1 cellular context compared by ENCODE assay signal in the genomic region with DNA sequence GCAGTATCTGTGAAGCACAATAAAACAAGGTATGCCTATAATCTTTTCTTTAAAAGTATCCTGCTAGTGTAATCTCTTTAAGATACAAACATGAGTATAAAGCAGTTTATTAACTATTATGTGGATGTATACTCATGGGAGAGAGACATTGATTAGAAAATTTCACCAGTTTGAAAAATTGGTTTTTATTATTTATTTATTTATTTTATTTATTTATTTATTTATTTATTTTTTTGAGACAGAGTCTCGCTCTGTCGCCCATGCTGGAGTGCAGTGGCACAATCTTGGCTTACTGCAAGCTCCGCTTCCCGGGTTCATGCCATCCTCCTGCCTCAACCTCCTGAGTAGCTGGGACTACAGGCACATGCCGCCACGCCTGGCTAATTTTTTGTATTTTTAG.
TF ChIP-seq lines count a peak whose summit lies in the region.

No MANE protein-coding gene starts in this region.

TF ChIP-seq in HEK293, 187 proteins besides CTCF, POLR2A, EP300 and RAD21 (continued from another document and continues in another):
- TF ChIP-seq, protein P1, sequence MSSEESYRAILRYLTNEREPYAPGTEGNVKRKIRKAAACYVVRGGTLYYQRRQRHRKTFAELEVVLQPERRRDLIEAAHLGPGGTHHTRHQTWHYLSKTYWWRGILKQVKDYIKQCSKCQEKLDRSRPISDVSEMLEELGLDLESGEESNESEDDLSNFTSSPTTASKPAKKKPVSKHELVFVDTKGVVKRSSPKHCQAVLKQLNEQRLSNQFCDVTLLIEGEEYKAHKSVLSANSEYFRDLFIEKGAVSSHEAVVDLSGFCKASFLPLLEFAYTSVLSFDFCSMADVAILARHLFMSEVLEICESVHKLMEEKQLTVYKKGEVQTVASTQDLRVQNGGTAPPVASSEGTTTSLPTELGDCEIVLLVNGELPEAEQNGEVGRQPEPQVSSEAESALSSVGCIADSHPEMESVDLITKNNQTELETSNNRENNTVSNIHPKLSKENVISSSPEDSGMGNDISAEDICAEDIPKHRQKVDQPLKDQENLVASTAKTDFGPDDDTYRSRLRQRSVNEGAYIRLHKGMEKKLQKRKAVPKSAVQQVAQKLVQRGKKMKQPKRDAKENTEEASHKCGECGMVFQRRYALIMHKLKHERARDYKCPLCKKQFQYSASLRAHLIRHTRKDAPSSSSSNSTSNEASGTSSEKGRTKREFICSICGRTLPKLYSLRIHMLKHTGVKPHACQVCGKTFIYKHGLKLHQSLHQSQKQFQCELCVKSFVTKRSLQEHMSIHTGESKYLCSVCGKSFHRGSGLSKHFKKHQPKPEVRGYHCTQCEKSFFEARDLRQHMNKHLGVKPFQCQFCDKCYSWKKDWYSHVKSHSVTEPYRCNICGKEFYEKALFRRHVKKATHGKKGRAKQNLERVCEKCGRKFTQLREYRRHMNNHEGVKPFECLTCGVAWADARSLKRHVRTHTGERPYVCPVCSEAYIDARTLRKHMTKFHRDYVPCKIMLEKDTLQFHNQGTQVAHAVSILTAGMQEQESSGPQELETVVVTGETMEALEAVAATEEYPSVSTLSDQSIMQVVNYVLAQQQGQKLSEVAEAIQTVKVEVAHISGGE (tag by site-specific recombination; conservative IDR thresholded peaks at IDR 0.05; ENCODE audit: low read depth): peak; percentile 90
- TF ChIP-seq ZNF560 (tag by site-specific recombination; IDR thresholded peaks at IDR 0.05; ENCODE audit: borderline replicate concordance): peak; percentile 96
- peak; percentile 95 for TF ChIP-seq ZNF292 (tag by site-specific recombination; IDR thresholded peaks at IDR 0.05; ENCODE audit: borderline replicate concordance, low read depth)
- TF ChIP-seq ZNF555 (tag by site-specific recombination; conservative IDR thresholded peaks at IDR 0.05): peak; percentile 99
- 0 out of 2 replicates have a peak, but pooled peaks have one; percentile 51 for TF ChIP-seq RBAK (tag by site-specific recombination; IDR thresholded peaks at IDR 0.05)
- peak; percentile 84 for TF ChIP-seq ZNF629 (tag by site-specific recombination; IDR thresholded peaks at IDR 0.05)
- TF ChIP-seq ZNF24 (tag by site-specific recombination; IDR thresholded peaks at IDR 0.05): peak; percentile 79; the same call in 1 of the 2 replicates
- TF ChIP-seq, protein P2, sequence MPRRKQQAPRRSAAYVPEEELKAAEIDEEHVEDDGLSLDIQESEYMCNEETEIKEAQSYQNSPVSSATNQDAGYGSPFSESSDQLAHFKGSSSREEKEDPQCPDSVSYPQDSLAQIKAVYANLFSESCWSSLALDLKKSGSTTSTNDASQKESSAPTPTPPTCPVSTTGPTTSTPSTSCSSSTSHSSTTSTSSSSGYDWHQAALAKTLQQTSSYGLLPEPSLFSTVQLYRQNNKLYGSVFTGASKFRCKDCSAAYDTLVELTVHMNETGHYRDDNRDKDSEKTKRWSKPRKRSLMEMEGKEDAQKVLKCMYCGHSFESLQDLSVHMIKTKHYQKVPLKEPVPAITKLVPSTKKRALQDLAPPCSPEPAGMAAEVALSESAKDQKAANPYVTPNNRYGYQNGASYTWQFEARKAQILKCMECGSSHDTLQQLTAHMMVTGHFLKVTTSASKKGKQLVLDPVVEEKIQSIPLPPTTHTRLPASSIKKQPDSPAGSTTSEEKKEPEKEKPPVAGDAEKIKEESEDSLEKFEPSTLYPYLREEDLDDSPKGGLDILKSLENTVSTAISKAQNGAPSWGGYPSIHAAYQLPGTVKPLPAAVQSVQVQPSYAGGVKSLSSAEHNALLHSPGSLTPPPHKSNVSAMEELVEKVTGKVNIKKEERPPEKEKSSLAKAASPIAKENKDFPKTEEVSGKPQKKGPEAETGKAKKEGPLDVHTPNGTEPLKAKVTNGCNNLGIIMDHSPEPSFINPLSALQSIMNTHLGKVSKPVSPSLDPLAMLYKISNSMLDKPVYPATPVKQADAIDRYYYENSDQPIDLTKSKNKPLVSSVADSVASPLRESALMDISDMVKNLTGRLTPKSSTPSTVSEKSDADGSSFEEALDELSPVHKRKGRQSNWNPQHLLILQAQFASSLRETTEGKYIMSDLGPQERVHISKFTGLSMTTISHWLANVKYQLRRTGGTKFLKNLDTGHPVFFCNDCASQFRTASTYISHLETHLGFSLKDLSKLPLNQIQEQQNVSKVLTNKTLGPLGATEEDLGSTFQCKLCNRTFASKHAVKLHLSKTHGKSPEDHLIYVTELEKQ (tag by site-specific recombination; IDR thresholded peaks at IDR 0.05; ENCODE audit: borderline replicate concordance): peak; percentile 38; the same call in 1 of the 2 replicates
- peak; percentile 26; the same call in 1 of the 2 replicates for TF ChIP-seq ZNF146 (tag by site-specific recombination; IDR thresholded peaks at IDR 0.05)
- TF ChIP-seq, protein P3, sequence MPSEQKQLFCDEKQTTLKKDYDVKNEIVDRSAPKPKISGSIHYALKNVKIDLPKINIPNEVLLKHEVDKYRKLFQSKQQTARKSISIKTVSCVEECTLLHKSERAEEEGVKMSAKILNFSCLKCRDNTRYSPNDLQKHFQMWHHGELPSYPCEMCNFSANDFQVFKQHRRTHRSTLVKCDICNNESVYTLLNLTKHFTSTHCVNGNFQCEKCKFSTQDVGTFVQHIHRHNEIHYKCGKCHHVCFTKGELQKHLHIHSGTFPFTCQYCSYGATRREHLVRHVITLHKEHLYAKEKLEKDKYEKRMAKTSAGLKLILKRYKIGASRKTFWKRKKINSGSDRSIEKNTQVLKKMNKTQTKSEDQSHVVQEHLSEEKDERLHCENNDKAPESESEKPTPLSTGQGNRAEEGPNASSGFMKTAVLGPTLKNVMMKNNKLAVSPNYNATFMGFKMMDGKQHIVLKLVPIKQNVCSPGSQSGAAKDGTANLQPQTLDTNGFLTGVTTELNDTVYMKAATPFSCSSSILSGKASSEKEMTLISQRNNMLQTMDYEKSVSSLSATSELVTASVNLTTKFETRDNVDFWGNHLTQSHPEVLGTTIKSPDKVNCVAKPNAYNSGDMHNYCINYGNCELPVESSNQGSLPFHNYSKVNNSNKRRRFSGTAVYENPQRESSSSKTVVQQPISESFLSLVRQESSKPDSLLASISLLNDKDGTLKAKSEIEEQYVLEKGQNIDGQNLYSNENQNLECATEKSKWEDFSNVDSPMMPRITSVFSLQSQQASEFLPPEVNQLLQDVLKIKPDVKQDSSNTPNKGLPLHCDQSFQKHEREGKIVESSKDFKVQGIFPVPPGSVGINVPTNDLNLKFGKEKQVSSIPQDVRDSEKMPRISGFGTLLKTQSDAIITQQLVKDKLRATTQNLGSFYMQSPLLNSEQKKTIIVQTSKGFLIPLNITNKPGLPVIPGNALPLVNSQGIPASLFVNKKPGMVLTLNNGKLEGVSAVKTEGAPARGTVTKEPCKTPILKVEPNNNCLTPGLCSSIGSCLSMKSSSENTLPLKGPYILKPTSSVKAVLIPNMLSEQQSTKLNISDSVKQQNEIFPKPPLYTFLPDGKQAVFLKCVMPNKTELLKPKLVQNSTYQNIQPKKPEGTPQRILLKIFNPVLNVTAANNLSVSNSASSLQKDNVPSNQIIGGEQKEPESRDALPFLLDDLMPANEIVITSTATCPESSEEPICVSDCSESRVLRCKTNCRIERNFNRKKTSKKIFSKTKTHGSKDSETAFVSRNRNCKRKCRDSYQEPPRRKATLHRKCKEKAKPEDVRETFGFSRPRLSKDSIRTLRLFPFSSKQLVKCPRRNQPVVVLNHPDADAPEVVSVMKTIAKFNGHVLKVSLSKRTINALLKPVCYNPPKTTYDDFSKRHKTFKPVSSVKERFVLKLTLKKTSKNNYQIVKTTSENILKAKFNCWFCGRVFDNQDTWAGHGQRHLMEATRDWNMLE (tag by site-specific recombination; conservative IDR thresholded peaks at IDR 0.05; ENCODE audit: low read depth): peak; percentile 97
- peak; percentile 81; the same call in 1 of the 2 replicates for TF ChIP-seq ZNF514 (tag by site-specific recombination; IDR thresholded peaks at IDR 0.05)
- TF ChIP-seq, protein P4, sequence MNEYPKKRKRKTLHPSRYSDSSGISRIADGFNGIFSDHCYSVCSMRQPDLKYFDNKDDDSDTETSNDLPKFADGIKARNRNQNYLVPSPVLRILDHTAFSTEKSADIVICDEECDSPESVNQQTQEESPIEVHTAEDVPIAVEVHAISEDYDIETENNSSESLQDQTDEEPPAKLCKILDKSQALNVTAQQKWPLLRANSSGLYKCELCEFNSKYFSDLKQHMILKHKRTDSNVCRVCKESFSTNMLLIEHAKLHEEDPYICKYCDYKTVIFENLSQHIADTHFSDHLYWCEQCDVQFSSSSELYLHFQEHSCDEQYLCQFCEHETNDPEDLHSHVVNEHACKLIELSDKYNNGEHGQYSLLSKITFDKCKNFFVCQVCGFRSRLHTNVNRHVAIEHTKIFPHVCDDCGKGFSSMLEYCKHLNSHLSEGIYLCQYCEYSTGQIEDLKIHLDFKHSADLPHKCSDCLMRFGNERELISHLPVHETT (tag by site-specific recombination; IDR thresholded peaks at IDR 0.05): peak; percentile 52; the same call in 1 of the 2 replicates
- peak; percentile 93 for TF ChIP-seq ZBTB8A (tag by site-specific recombination; IDR thresholded peaks at IDR 0.05)
- peak; percentile 75; the same call in 1 of the 2 replicates for TF ChIP-seq ZNF155 (tag by site-specific recombination; IDR thresholded peaks at IDR 0.05)
- TF ChIP-seq, protein P5, sequence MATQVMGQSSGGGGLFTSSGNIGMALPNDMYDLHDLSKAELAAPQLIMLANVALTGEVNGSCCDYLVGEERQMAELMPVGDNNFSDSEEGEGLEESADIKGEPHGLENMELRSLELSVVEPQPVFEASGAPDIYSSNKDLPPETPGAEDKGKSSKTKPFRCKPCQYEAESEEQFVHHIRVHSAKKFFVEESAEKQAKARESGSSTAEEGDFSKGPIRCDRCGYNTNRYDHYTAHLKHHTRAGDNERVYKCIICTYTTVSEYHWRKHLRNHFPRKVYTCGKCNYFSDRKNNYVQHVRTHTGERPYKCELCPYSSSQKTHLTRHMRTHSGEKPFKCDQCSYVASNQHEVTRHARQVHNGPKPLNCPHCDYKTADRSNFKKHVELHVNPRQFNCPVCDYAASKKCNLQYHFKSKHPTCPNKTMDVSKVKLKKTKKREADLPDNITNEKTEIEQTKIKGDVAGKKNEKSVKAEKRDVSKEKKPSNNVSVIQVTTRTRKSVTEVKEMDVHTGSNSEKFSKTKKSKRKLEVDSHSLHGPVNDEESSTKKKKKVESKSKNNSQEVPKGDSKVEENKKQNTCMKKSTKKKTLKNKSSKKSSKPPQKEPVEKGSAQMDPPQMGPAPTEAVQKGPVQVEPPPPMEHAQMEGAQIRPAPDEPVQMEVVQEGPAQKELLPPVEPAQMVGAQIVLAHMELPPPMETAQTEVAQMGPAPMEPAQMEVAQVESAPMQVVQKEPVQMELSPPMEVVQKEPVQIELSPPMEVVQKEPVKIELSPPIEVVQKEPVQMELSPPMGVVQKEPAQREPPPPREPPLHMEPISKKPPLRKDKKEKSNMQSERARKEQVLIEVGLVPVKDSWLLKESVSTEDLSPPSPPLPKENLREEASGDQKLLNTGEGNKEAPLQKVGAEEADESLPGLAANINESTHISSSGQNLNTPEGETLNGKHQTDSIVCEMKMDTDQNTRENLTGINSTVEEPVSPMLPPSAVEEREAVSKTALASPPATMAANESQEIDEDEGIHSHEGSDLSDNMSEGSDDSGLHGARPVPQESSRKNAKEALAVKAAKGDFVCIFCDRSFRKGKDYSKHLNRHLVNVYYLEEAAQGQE (tag by site-specific recombination; IDR thresholded peaks at IDR 0.05): peak; percentile 88
- TF ChIP-seq KLF7 (tag by site-specific recombination; IDR thresholded peaks at IDR 0.05; ENCODE audit: borderline replicate concordance): peak; percentile 29; the same call in 1 of the 2 replicates
- TF ChIP-seq ZNF140 (tag by site-specific recombination; IDR thresholded peaks at IDR 0.05): peak; percentile 98
- TF ChIP-seq ZNF266 (tag by site-specific recombination; IDR thresholded peaks at IDR 0.05; ENCODE audit: low read depth): peak; percentile 97
- TF ChIP-seq ZNF529 (tag by site-specific recombination; IDR thresholded peaks at IDR 0.05; ENCODE audit: insufficient replicate concordance): peak; percentile 76
- TF ChIP-seq ZFP37 (tag by site-specific recombination; IDR thresholded peaks at IDR 0.05): peak; percentile 97
- peak; percentile 93 for TF ChIP-seq ZXDB (tag by site-specific recombination; IDR thresholded peaks at IDR 0.05)
- TF ChIP-seq ZNF354C (tag by site-specific recombination; IDR thresholded peaks at IDR 0.05; ENCODE audit: borderline replicate concordance, low read depth): peak; percentile 98
- peak; percentile 33; the same call in 1 of the 2 replicates for TF ChIP-seq GLI2 (tag by site-specific recombination; IDR thresholded peaks at IDR 0.05; ENCODE audit: borderline replicate concordance, low read depth)
- TF ChIP-seq ZNF121 (tag by site-specific recombination; IDR thresholded peaks at IDR 0.05): peak; percentile 55; the same call in 1 of the 2 replicates
- peak; percentile 67; the same call in 1 of the 2 replicates for TF ChIP-seq ZFP3 (tag by site-specific recombination; IDR thresholded peaks at IDR 0.05; ENCODE audit: low read depth)
- TF ChIP-seq, protein P6, sequence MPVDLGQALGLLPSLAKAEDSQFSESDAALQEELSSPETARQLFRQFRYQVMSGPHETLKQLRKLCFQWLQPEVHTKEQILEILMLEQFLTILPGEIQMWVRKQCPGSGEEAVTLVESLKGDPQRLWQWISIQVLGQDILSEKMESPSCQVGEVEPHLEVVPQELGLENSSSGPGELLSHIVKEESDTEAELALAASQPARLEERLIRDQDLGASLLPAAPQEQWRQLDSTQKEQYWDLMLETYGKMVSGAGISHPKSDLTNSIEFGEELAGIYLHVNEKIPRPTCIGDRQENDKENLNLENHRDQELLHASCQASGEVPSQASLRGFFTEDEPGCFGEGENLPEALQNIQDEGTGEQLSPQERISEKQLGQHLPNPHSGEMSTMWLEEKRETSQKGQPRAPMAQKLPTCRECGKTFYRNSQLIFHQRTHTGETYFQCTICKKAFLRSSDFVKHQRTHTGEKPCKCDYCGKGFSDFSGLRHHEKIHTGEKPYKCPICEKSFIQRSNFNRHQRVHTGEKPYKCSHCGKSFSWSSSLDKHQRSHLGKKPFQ (tag by site-specific recombination; IDR thresholded peaks at IDR 0.05): peak; percentile 53; the same call in 1 of the 2 replicates
- TF ChIP-seq MZF1 (tag by site-specific recombination; IDR thresholded peaks at IDR 0.05; ENCODE audit: borderline replicate concordance): peak; percentile 57; the same call in 1 of the 2 replicates
- TF ChIP-seq ZNF664 (tag by site-specific recombination; IDR thresholded peaks at IDR 0.05): peak; percentile 88
- TF ChIP-seq ZNF23 (tag by site-specific recombination; IDR thresholded peaks at IDR 0.05; ENCODE audit: borderline replicate concordance): 0 out of 2 replicates have a peak, but pooled peaks have one; percentile 37
- peak; percentile 88; the same call in 1 of the 2 replicates for TF ChIP-seq ZNF19 (tag by site-specific recombination; IDR thresholded peaks at IDR 0.05; ENCODE audit: low read depth)
- TF ChIP-seq, protein P7, sequence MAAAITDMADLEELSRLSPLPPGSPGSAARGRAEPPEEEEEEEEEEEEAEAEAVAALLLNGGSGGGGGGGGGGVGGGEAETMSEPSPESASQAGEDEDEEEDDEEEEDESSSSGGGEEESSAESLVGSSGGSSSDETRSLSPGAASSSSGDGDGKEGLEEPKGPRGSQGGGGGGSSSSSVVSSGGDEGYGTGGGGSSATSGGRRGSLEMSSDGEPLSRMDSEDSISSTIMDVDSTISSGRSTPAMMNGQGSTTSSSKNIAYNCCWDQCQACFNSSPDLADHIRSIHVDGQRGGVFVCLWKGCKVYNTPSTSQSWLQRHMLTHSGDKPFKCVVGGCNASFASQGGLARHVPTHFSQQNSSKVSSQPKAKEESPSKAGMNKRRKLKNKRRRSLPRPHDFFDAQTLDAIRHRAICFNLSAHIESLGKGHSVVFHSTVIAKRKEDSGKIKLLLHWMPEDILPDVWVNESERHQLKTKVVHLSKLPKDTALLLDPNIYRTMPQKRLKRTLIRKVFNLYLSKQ (tag by site-specific recombination; IDR thresholded peaks at IDR 0.05; ENCODE audit: borderline replicate concordance): peak; percentile 95; the same call in 1 of the 2 replicates
- peak; percentile 81; the same call in 1 of the 2 replicates for TF ChIP-seq ZNF791 (tag by site-specific recombination; IDR thresholded peaks at IDR 0.05)
- TF ChIP-seq ZNF366 (tag by site-specific recombination; conservative IDR thresholded peaks at IDR 0.05): 0 out of 2 replicates have a peak, but pooled peaks have one; percentile 38
